In the genomic region with DNA sequence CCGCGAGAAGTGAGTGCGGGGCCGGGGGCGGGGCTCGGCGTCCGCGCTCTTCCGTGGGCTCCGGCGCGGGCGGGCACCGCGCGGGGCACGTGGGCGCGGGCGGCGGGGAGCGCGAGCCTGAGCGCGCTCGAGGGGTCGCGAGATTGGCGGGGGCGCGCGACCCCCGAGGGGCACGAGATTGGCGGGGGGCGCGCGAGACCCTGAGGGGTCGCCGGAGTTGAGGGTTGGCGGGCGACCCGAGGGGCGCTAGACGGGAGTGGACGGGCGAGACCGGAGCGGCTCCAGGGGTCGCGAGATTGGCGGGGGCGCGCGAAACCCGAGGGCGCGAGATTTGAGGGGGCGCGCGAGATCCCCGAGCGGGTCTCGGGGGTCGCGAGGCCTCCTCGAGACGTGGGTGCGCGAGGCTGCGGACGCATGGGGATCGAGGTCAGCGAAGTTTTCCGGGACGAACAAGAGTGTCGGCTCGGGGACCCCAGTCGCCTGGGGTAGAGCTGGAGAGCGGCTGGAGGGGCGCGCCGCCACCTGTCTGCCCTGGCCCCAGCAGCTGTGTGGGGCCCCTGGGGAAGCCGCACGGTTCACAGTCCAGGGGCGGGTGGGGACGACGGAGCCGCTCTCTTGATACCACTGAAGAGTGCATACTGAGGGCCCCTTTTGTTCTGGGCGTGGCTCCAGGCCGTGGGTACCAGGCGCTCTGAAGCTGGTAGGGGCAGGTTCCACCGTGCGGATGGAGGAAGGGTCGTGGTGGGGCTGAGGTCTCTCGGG, we compare ENCODE assay signal across 8 cellular contexts. TPM values are rescaled to one million over a fixed set of nuclear protein-coding genes. Genes with fewer than 3 reads are reported as not detected.
DNase-seq lines count a peak whose midpoint lies in the region; ATAC-seq and TF ChIP-seq lines count a peak whose summit lies in the region.

No MANE protein-coding gene starts in this region.

- ATAC-seq in GM19467 (IDR thresholded peaks at IDR 0.05; ENCODE audit: unreplicated experiment): no peak

- TF ChIP-seq CTCF in AG10803 (conservative IDR thresholded peaks at IDR 0.05; ENCODE audit: low read length) (no peak), GM20000 (IDR thresholded peaks at IDR 0.05; ENCODE audit: extremely low read depth, missing control alignments) (no peak), RWPE1 (conservative IDR thresholded peaks at IDR 0.05; ENCODE audit: low read depth) (peak; percentile 45; the same call in 1 of the 2 replicates), mesothelial cell of epicardium (IDR thresholded peaks at IDR 0.05; ENCODE audit: unreplicated experiment) (no peak)

- no peaks in the 10 kb centered on the region for H3K36me3 ChIP-seq in urinary bladder (ENCODE audit: insufficient read depth)

- DNase-seq in AG10803 (ENCODE audit: low read depth) (no peak), GM20000 (ENCODE audit: low spot score) (peak; percentile 61), RWPE1 (ENCODE audit: low spot score) (no peak), mesothelial cell of epicardium (ENCODE audit: low spot score in 2 of 2, unreplicated experiment in 2 of 2) (no peak), NCI-H2107 (lab: John Stamatoyannopoulos, UW) (no peak)
- DNase-seq in central memory CD4-positive, alpha-beta T cell: peak; percentile 45

- peak overlapping the region; percentile 25 for H3K27ac Mint-ChIP-seq in mesothelial cell of epicardium

- H3K4me3 ChIP-seq in AG10803 (ENCODE audit: low read length): peak overlapping the region; percentile 70
- peak overlapping the region; percentile 73 for H3K4me3 ChIP-seq in urinary bladder (ENCODE audit: low read depth, low read length)

- 2% methylated on average over 97 of the region's 97 CpGs for WGBS in urinary bladder

- no peaks in the 10 kb centered on the region for H3K9me3 Mint-ChIP-seq in mesothelial cell of epicardium

- H3K27ac ChIP-seq in RWPE1 (peak overlapping the region; percentile 86), urinary bladder (ENCODE audit: low read depth) (peak overlapping the region; percentile 60)

- POLR2A ChIA-PET in RWPE1 (lab: Yijun Ruan, JAX; ENCODE audit: low non-redundant PET): interaction anchor here (1.1 kb wide), 1 partner anchor 34 kb away, joined by 3 read pairs; a partner anchor contains a TSS

- CTCF ChIA-PET in RWPE1 (lab: Yijun Ruan, JAX): interaction anchor here (0.6 to 1.8 kb wide), 8 partner anchors 15 to 198 kb away, joined by 3 to 6 read pairs (median 4); a partner anchor contains a TSS

- H3K4me3 Mint-ChIP-seq in mesothelial cell of epicardium: peak overlapping the region; percentile 75

- H3K36me3 Mint-ChIP-seq in mesothelial cell of epicardium: no peaks in the 10 kb centered on the region

- no peaks in the 10 kb centered on the region for H3K27me3 Mint-ChIP-seq in mesothelial cell of epicardium (ENCODE audit: low read depth)

- no peaks in the 10 kb centered on the region for H3K4me1 ChIP-seq in urinary bladder (ENCODE audit: insufficient read depth)

- peaks cover 67% of the 10 kb centered on the region for H3K4me1 Mint-ChIP-seq in mesothelial cell of epicardium

RNA-seq across cellular contexts. Expression of a gene that starts 0.7 kb away (rescaled TPM):
- total RNA-seq in mesothelial cell of epicardium (120 to 123 TPM (median 121 TPM) in 3 replicates), urinary bladder (28.8 TPM)
- 81.3 TPM for polyA plus RNA-seq in urinary bladder

RNA-seq across cellular contexts. Expression of a gene that starts 18.1 kb away (rescaled TPM):
- 795 to 833 TPM (median 826 TPM) in 3 replicates for total RNA-seq in mesothelial cell of epicardium
- total RNA-seq in urinary bladder: 26.0 TPM
- polyA plus RNA-seq in urinary bladder: 35.6 TPM

RNA-seq across cellular contexts. Expression of a gene that starts 22.5 kb away (rescaled TPM):
- total RNA-seq in mesothelial cell of epicardium (0.18 to 0.29 TPM in 2 of 3 replicates, not detected in the other), urinary bladder (2.9 TPM)
- polyA plus RNA-seq in urinary bladder: 7.0 TPM

RNA-seq across cellular contexts. Expression of a gene that starts 33.9 kb away (rescaled TPM):
- total RNA-seq in mesothelial cell of epicardium (3.2 to 4.7 TPM (median 3.9 TPM) in 3 replicates), urinary bladder (12.5 TPM)
- polyA plus RNA-seq in urinary bladder: 58.2 TPM

Comparison
In these comparisons a context has a peak if more than half of its experiments do, and no peak if none do; other contexts are left out.
1. DNase-seq: peak in GM20000 (single experiment) and central memory CD4-positive, alpha-beta T cell (single experiment); none in AG10803 (single experiment), RWPE1 (single experiment), mesothelial cell of epicardium (0 of 2) and NCI-H2107 (single experiment).
2. RNA of a gene that starts 18.1 kb away (total RNA-seq): 795 to 833 TPM in mesothelial cell of epicardium; 26.0 TPM in urinary bladder (single experiment); every median in the first group is over 10 times any median in the second.